In genomic region chr11:36073411-36074203, GRCh38 we compare ENCODE assay signal across 10 cellular contexts.
DNase-seq lines count a peak whose midpoint lies in the region; ATAC-seq and TF ChIP-seq lines count a peak whose summit lies in the region.
"Had no signal": no experiment of that assay in that cellular context is flagged by ENCODE, and none has a peak within 500 bp of the region (broad histone marks: within the 10 kb centered on the region; RNA-seq: fewer than 3 reads in every experiment).

No MANE protein-coding gene starts in this region.

- H3K9me3 ChIP-seq in endodermal cell (ENCODE audit: control insufficient read depth, low read length): peaks cover 26% of the 10 kb centered on the region

- ATAC-seq in HG02678 (IDR thresholded peaks at IDR 0.05; ENCODE audit: unreplicated experiment): no peak

- H3K4me1 ChIP-seq in endodermal cell (ENCODE audit: control insufficient read depth, insufficient read depth, low read length): no peaks in the 10 kb centered on the region

- WGBS in endodermal cell (ENCODE audit: insufficient coverage in 1 of 2, insufficient read length in 1 of 2), 2 experiments: 74 to 79% methylated on average over 4 to 8 of the region's 9 CpGs

- no peak overlapping the region for H3K4me3 Mint-ChIP-seq in endodermal cell
- H3K4me3 Mint-ChIP-seq: dendritic cell treated with granulocyte-macrophage colony-stimulating factor and Interleukin-4, amounts not matched to agents 40 ng/mL and 50 ng/mL, for 4 days had no signal

- H3K27ac ChIP-seq in endodermal cell (ENCODE audit: low read depth, low read length): peak overlapping the region; percentile 88

- H3K9me3 Mint-ChIP-seq in endodermal cell: peaks cover 26% of the 10 kb centered on the region
- H3K9me3 Mint-ChIP-seq: dendritic cell treated with granulocyte-macrophage colony-stimulating factor and Interleukin-4, amounts not matched to agents 40 ng/mL and 50 ng/mL, for 4 days had no signal

- no peak overlapping the region for H3K4me3 ChIP-seq in endodermal cell (ENCODE audit: low read length)

- no peak overlapping the region for H3K9ac ChIP-seq in endodermal cell (ENCODE audit: extremely low read depth, low read length, poor library complexity, severe bottlenecking)

- no peaks in the 10 kb centered on the region for H3K27me3 Mint-ChIP-seq in endodermal cell (ENCODE audit: insufficient read depth)
- H3K27me3 Mint-ChIP-seq: dendritic cell treated with granulocyte-macrophage colony-stimulating factor and Interleukin-4, amounts not matched to agents 40 ng/mL and 50 ng/mL, for 4 days had no signal

- no peaks in the 10 kb centered on the region for H3K27me3 ChIP-seq in endodermal cell (ENCODE audit: control insufficient read depth, insufficient read depth, low read length, poor library complexity, severe bottlenecking)

- peak; percentile 86 for DNase-seq in Ammon's horn (ENCODE audit: low spot score)
- peak; percentile 92 for DNase-seq in NCI-H2171 (lab: John Stamatoyannopoulos, UW)
- DNase-seq in endodermal cell: no peak
- peak; percentile 23 for DNase-seq in middle frontal gyrus (ENCODE audit: extremely low spot score, low spot score)
- DNase-seq in NCI-H187 (lab: John Stamatoyannopoulos, UW): no peak
- DNase-seq in SIG-M5 treated with dmso at 0.1 percent for 504 hours (lab: John Stamatoyannopoulos, UW; ENCODE audit: unreplicated experiment): no peak
- no peak for DNase-seq in NCI-H146 (lab: John Stamatoyannopoulos, UW)
- DNase-seq: stimulated activated CD4-positive, alpha-beta T cell treated with anti-CD3 and anti-CD28 coated beads, Interleukin-2, amount 100 ng/mL, for 24 hours had no signal

- H3K36me3 ChIP-seq in endodermal cell (ENCODE audit: control insufficient read depth, insufficient read depth, low read length): no peaks in the 10 kb centered on the region

- H3K4me1 Mint-ChIP-seq in endodermal cell: peaks cover 20% of the 10 kb centered on the region

- peaks cover 24% of the 10 kb centered on the region for H3K36me3 Mint-ChIP-seq in endodermal cell (ENCODE audit: low read depth)

- H3K27ac Mint-ChIP-seq in endodermal cell: no peak overlapping the region
- H3K27ac Mint-ChIP-seq: dendritic cell treated with granulocyte-macrophage colony-stimulating factor and Interleukin-4, amounts not matched to agents 40 ng/mL and 50 ng/mL, for 4 days had no signal

- no peak for TF ChIP-seq CTCF in endodermal cell (conservative IDR thresholded peaks at IDR 0.05)

Comparison
In these comparisons a context has a peak if more than half of its experiments do, and no peak if none do; other contexts are left out.
1. DNase-seq: peak in Ammon's horn (single experiment), NCI-H2171 (single experiment) and middle frontal gyrus (single experiment); none in endodermal cell (single experiment), NCI-H187 (0 of 2), SIG-M5 treated with dmso at 0.1 percent for 504 hours (single experiment) and NCI-H146 (single experiment).